ENCODE assay signal across 20 cellular contexts in genomic region chr5:137312060-137312459, GRCh38.
DNase-seq lines count a peak whose midpoint lies in the region; ATAC-seq and TF ChIP-seq lines count a peak whose summit lies in the region.
"Had no signal": no experiment of that assay in that cellular context is flagged by ENCODE, and none has a peak within 500 bp of the region (broad histone marks: within the 10 kb centered on the region; RNA-seq: fewer than 3 reads in every experiment).

No MANE protein-coding gene starts in this region.

- H3K4me1 Mint-ChIP-seq in GM23338 (peaks cover 32% of the 10 kb centered on the region), WTC11 (peaks cover 33% of the 10 kb centered on the region), osteocyte (ENCODE audit: unreplicated experiment) (peaks cover 60% of the 10 kb centered on the region)
- H3K4me1 Mint-ChIP-seq: CD4-positive, CD25-positive, alpha-beta regulatory T cell had no signal

- no peak overlapping the region for H2AFZ ChIP-seq in GM23338

- H3K27me3 Mint-ChIP-seq in GM23338 (ENCODE audit: insufficient read depth, low read depth, poor library complexity) (no peaks in the 10 kb centered on the region), WTC11 (ENCODE audit: low read depth) (no peaks in the 10 kb centered on the region), osteocyte (ENCODE audit: unreplicated experiment) (no peaks in the 10 kb centered on the region)

- H3K9me3 Mint-ChIP-seq in GM23338 (no peaks in the 10 kb centered on the region), WTC11 (no peaks in the 10 kb centered on the region), osteocyte (ENCODE audit: unreplicated experiment) (no peaks in the 10 kb centered on the region)

- peak; percentile 71 for ATAC-seq in GM23338
- ATAC-seq in WTC11 = peak; percentile 69
- ATAC-seq: PC-3 had no signal

- CTCF ChIA-PET in WTC11 (lab: Charles Lee) = interaction anchor here (0.8 to 1.1 kb wide), 3 partner anchors 8 to 237 kb away, joined by 3 to 25 read pairs (median 3); no protein-coding TSS in a partner anchor

- no peak overlapping the region for H3K4me3 ChIP-seq in GM23338

- H3K9me2 ChIP-seq in GM23338 (ENCODE audit: insufficient read depth) = peaks cover 3% of the 10 kb centered on the region; the same call in 1 of the 2 replicates

- H3K4me3 Mint-ChIP-seq in GM23338 (no peak overlapping the region), WTC11 (no peak overlapping the region), osteocyte (ENCODE audit: unreplicated experiment) (no peak overlapping the region)
- H3K4me3 Mint-ChIP-seq: CD4-positive, CD25-positive, alpha-beta regulatory T cell had no signal

- H3K79me2 ChIP-seq in GM23338 (replicated peaks; ENCODE audit: insufficient read depth) = no peaks in the 10 kb centered on the region

- H3K36me3 Mint-ChIP-seq in GM23338 (ENCODE audit: low read depth) = no peaks in the 10 kb centered on the region
- H3K36me3 Mint-ChIP-seq in WTC11 = no peaks in the 10 kb centered on the region
- no peaks in the 10 kb centered on the region for H3K36me3 Mint-ChIP-seq in osteocyte (ENCODE audit: unreplicated experiment)
- H3K36me3 Mint-ChIP-seq: CD4-positive, CD25-positive, alpha-beta regulatory T cell had no signal

- H3K27me3 ChIP-seq in GM23338 (ENCODE audit: insufficient read depth) = no peaks in the 10 kb centered on the region

- TF ChIP-seq CTCF in GM23338 (conservative IDR thresholded peaks at IDR 0.05; ENCODE audit: low read depth in 2 of 2) = no peak
- TF ChIP-seq CTCF in WTC11 (IDR thresholded peaks at IDR 0.05) = no peak
- no peak for TF ChIP-seq CTCF in osteocyte (IDR thresholded peaks at IDR 0.05)

- no peaks in the 10 kb centered on the region for H4K20me1 ChIP-seq in GM23338 (replicated peaks; ENCODE audit: insufficient read depth)

- H3K4me1 ChIP-seq in GM23338 (ENCODE audit: insufficient read depth) = peaks cover 11% of the 10 kb centered on the region; the same call in 1 of the 2 replicates

- no peak overlapping the region for H3K27ac Mint-ChIP-seq in GM23338
- H3K27ac Mint-ChIP-seq in WTC11 = peak overlapping the region; percentile 11; the same call in 1 of the 2 replicates
- no peak overlapping the region for H3K27ac Mint-ChIP-seq in osteocyte (ENCODE audit: unreplicated experiment)
- H3K27ac Mint-ChIP-seq: CD4-positive, CD25-positive, alpha-beta regulatory T cell had no signal

- no peaks in the 10 kb centered on the region for H3F3A ChIP-seq in GM23338 (replicated peaks; ENCODE audit: low read depth)

- POLR2A ChIA-PET in WTC11 (lab: Charles Lee) = no interaction called here

- H3K27ac ChIP-seq in GM23338 (ENCODE audit: low read depth) = no peak overlapping the region
- H3K27ac ChIP-seq: KMS-11, RWPE1 had no signal

- peak overlapping the region; percentile 42; the same call in 1 of the 2 replicates for H3K4me2 ChIP-seq in GM23338
- H3K4me2 ChIP-seq: KMS-11 had no signal

- no peaks in the 10 kb centered on the region for H3K36me3 ChIP-seq in GM23338 (ENCODE audit: insufficient read depth)

- DNase-seq in GM23338 (ENCODE audit: low spot score) (peak; percentile 28), NCI-H526 (lab: John Stamatoyannopoulos, UW) (peak; percentile 58 to 75), WTC11 (ENCODE audit: low spot score) (no peak), osteocyte (ENCODE audit: extremely low spot score, unreplicated experiment) (peak; percentile 19), Ammon's horn (ENCODE audit: low spot score) (no peak), NCI-H774 (lab: John Stamatoyannopoulos, UW) (no peak), EL (no peak)
- DNase-seq: AML-193; CD4-positive, CD25-positive, alpha-beta regulatory T cell; COR-L47; DMS 273 treated with DMSO at 0.1 percent for 48 hours; DND-41; GDM1; HCEC 1CT; NCI-H1417; NCI-H187; PC-3; SIG-M5 had no signal

TF ChIP-seq in GM23338, 12 proteins besides CTCF, POLR2A, EP300 and RAD21 (continues in another document):
- no peak for TF ChIP-seq ZNF331 (CRISPR knock-in tag; IDR thresholded peaks at IDR 0.05; ENCODE audit: low read depth)

TF ChIP-seq in WTC11, 78 proteins besides CTCF, POLR2A, EP300 and RAD21:
- no peak for TF ChIP-seq ZNF317 (CRISPR knock-in tag; IDR thresholded peaks at IDR 0.05; ENCODE audit: borderline replicate concordance, low read depth)

Comparison
In these comparisons a context has a peak if more than half of its experiments do, and no peak if none do; other contexts are left out.
1. DNase-seq: peak in GM23338 (single experiment), NCI-H526 (2 of 2) and osteocyte (single experiment); none in WTC11 (single experiment), Ammon's horn (single experiment), NCI-H774 (single experiment) and EL (single experiment).